In the genomic region with DNA sequence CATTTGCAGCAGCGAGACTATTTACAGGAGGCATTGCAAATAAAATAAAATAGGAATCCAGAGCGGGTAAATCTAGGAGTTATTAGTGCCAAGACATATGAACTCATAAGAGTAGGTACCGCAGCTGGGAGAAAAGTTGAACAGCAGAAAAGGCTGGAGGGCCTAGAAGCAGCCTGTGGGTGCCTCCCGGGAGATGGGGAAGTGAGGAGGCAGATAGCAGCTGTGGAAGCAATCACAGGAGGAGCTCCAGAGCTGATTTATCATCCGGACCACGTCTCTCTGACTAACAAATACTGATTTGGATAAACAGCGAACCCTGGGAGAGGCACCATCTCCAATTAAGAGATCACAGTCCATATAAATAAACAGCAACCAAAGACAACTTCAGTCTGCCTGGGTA, we compare ENCODE assay signal across 3 cellular contexts.
"Had no signal": no experiment of that assay in that cellular context is flagged by ENCODE, and none has a peak within 500 bp of the region (broad histone marks: within the 10 kb centered on the region; RNA-seq: fewer than 3 reads in every experiment).

No MANE protein-coding gene starts in this region.

- H3K4me3 ChIP-seq: GM12878 had no signal

- ATAC-seq: GM12878 had no signal

- DNase-seq: GDM1, GF-D8 had no signal
